ENCODE assay signal across 8 cellular contexts in genomic region chr1:154627247-154628121, GRCh38. TPM values are rescaled to one million over a fixed set of nuclear protein-coding genes. Genes with fewer than 3 reads are reported as not detected.
DNase-seq lines count a peak whose midpoint lies in the region; ATAC-seq and TF ChIP-seq lines count a peak whose summit lies in the region.

No MANE protein-coding gene starts in this region.

- H3K4me1 ChIP-seq in CD4-positive, CD25-positive, alpha-beta regulatory T cell (ENCODE audit: control insufficient read depth, insufficient read depth, low read length, poor library complexity, severe bottlenecking), result peaks cover 20% of the 10 kb centered on the region
- H3K4me1 ChIP-seq in Peyer's patch (peaks cover 0 to 13% (median 2%) of the 10 kb centered on the region in 4 donors), esophagus squamous epithelium (peaks cover 11 to 33% (median 11%) of the 10 kb centered on the region in 3 donors), muscle layer of duodenum (ENCODE audit: control insufficient read depth in 1 of 2, insufficient read depth in 2 of 2, low read length in 2 of 2) (peaks cover 9 to 17% of the 10 kb centered on the region in 2 donors)

- intact Hi-C loops in esophagus squamous epithelium (cut with DNase I), result no loop called here

- H3K9me3 ChIP-seq in CD4-positive, CD25-positive, alpha-beta regulatory T cell (ENCODE audit: control insufficient read depth in 2 of 2, low read length in 2 of 2), result peaks cover 2 to 6% of the 10 kb centered on the region in 2 experiments
- H3K9me3 ChIP-seq in KOPT-K1 (ENCODE audit: insufficient read depth, low read length, poor library complexity, severe bottlenecking), result peaks cover 5% of the 10 kb centered on the region
- H3K9me3 ChIP-seq in Peyer's patch, result no peaks in the 10 kb centered on the region
- H3K9me3 ChIP-seq in esophagus squamous epithelium, result no peaks in the 10 kb centered on the region
- H3K9me3 ChIP-seq in muscle layer of duodenum (ENCODE audit: control insufficient read depth in 1 of 2, low read length in 2 of 2), result no peaks in the 10 kb centered on the region

- peaks cover 18 to 48% (median 27%) of the 10 kb centered on the region in 4 donors for H3K4me1 Mint-ChIP-seq in CD4-positive, CD25-positive, alpha-beta regulatory T cell
- peaks cover 59% of the 10 kb centered on the region for H3K4me1 Mint-ChIP-seq in activated T-cell treated with anti-CD3 and anti-CD28 coated beads, Interleukin-2, amount 50 U/mL, for 72 hours (ENCODE audit: low read depth)

- H3K36me3 Mint-ChIP-seq in CD4-positive, CD25-positive, alpha-beta regulatory T cell, result peaks cover 16% of the 10 kb centered on the region
- peaks cover 10 to 18% of the 10 kb centered on the region in 2 donors for H3K36me3 Mint-ChIP-seq in activated T-cell treated with anti-CD3 and anti-CD28 coated beads, Interleukin-2, amount 50 U/mL, for 72 hours (ENCODE audit: insufficient read depth in 2 of 2)

- H3K27me3 Mint-ChIP-seq in CD4-positive, CD25-positive, alpha-beta regulatory T cell, result peaks cover 26% of the 10 kb centered on the region
- no peaks in the 10 kb centered on the region for H3K27me3 Mint-ChIP-seq in activated T-cell treated with anti-CD3 and anti-CD28 coated beads, Interleukin-2, amount 50 U/mL, for 72 hours (ENCODE audit: low read depth)

- peaks cover 10% of the 10 kb centered on the region for H3K36me3 ChIP-seq in CD4-positive, CD25-positive, alpha-beta regulatory T cell (ENCODE audit: control insufficient read depth, insufficient read depth, low read length)
- H3K36me3 ChIP-seq in KOPT-K1 (ENCODE audit: insufficient read depth, low read length), result peaks cover 23% of the 10 kb centered on the region
- no peaks in the 10 kb centered on the region for H3K36me3 ChIP-seq in Peyer's patch
- peaks cover 0 to 18% (median 0%) of the 10 kb centered on the region in 3 donors for H3K36me3 ChIP-seq in esophagus squamous epithelium
- H3K36me3 ChIP-seq in muscle layer of duodenum (ENCODE audit: control insufficient read depth in 1 of 2, insufficient read depth in 2 of 2, low read length in 2 of 2), result peaks cover 0 to 21% of the 10 kb centered on the region in 2 donors

- H3K27ac ChIP-seq in CD4-positive, CD25-positive, alpha-beta regulatory T cell (ENCODE audit: insufficient read depth, low read length, poor library complexity, severe bottlenecking), result peak overlapping the region; percentile 95
- H3K27ac ChIP-seq in KOPT-K1 (ENCODE audit: low read depth, low read length, poor library complexity, severe bottlenecking) (peak overlapping the region; percentile 71), Peyer's patch (peak overlapping the region; percentile 87 to 94 (median 91)), esophagus squamous epithelium (peak overlapping the region; percentile 85 to 97 (median 92)), muscle layer of duodenum (ENCODE audit: low read length) (peak overlapping the region; percentile 98)

- H3K9me3 Mint-ChIP-seq in CD4-positive, CD25-positive, alpha-beta regulatory T cell, result peaks cover 0 to 12% (median 4%) of the 10 kb centered on the region in 7 donors
- H3K9me3 Mint-ChIP-seq in activated T-cell treated with anti-CD3 and anti-CD28 coated beads, Interleukin-2, amount 50 U/mL, for 72 hours, result peaks cover 4 to 6% of the 10 kb centered on the region in 2 donors

- H3K4me3 Mint-ChIP-seq in CD4-positive, CD25-positive, alpha-beta regulatory T cell, result peak overlapping the region; percentile 94 to 98 (median 98)
- peak overlapping the region; percentile 99 for H3K4me3 Mint-ChIP-seq in activated T-cell treated with anti-CD3 and anti-CD28 coated beads, Interleukin-2, amount 50 U/mL, for 72 hours

- 0 to 1% methylated on average over 18 to 21 of the region's 71 CpGs for WGBS in esophagus squamous epithelium, 2 donors

- H3K27ac Mint-ChIP-seq in CD4-positive, CD25-positive, alpha-beta regulatory T cell, result peak overlapping the region; percentile 99 to 100 (median 99)
- peak overlapping the region; percentile 99 for H3K27ac Mint-ChIP-seq in activated T-cell treated with anti-CD3 and anti-CD28 coated beads, Interleukin-2, amount 50 U/mL, for 72 hours

- peaks cover 3% of the 10 kb centered on the region for H3K27me3 ChIP-seq in CD4-positive, CD25-positive, alpha-beta regulatory T cell (ENCODE audit: control insufficient read depth, insufficient read depth, low read length)
- no peaks in the 10 kb centered on the region for H3K27me3 ChIP-seq in Peyer's patch
- H3K27me3 ChIP-seq in esophagus squamous epithelium, result no peaks in the 10 kb centered on the region
- H3K27me3 ChIP-seq in muscle layer of duodenum (ENCODE audit: low read depth, low read length), result no peaks in the 10 kb centered on the region

- DNase-seq in CD4-positive, CD25-positive, alpha-beta regulatory T cell, result peak; percentile 80 to 93 (median 89)
- DNase-seq in GM20000 (ENCODE audit: low spot score), result peak; percentile 87
- DNase-seq in Peyer's patch, result peak; percentile 91 to 97 (median 94)
- DNase-seq in activated T-cell treated with anti-CD3 and anti-CD28 coated beads, Interleukin-2, amount 50 U/mL, for 72 hours, result peak; percentile 90 to 91
- DNase-seq in esophagus squamous epithelium (lab: John Stamatoyannopoulos, UW), result peak; percentile 31
- peak; percentile 98 for DNase-seq in stimulated activated CD8-positive, alpha-beta memory T cell treated with anti-CD3 and anti-CD28 coated beads, Interleukin-4, amount 100 ng/mL, for 48 hours

- ATAC-seq in CD4-positive, CD25-positive, alpha-beta regulatory T cell (ENCODE audit: low read depth in 2 of 2), result peak; percentile 61 to 73
- ATAC-seq in activated T-cell treated with anti-CD3 and anti-CD28 coated beads, Interleukin-2, amount 50 U/mL, for 72 hours (replicated peaks in 1 of 2), result peak; percentile 70 to 75

- H3K4me3 ChIP-seq in CD4-positive, CD25-positive, alpha-beta regulatory T cell (ENCODE audit: low read depth, low read length), result peak overlapping the region; percentile 95
- H3K4me3 ChIP-seq in Peyer's patch, result peak overlapping the region; percentile 83 to 100 (median 94)
- H3K4me3 ChIP-seq in esophagus squamous epithelium, result peak overlapping the region; percentile 81 to 98 (median 94)
- H3K4me3 ChIP-seq in muscle layer of duodenum (ENCODE audit: low read depth in 1 of 2, low read length in 2 of 2), result peak overlapping the region; percentile 93 to 95

- TF ChIP-seq POLR2A in Peyer's patch (IDR thresholded peaks at IDR 0.05) (peak in 1 of 2 donors; percentile 4), esophagus squamous epithelium (IDR thresholded peaks at IDR 0.05) (peak in 1 of 4 donors; percentile 5)

- TF ChIP-seq CTCF in GM20000 (IDR thresholded peaks at IDR 0.05; ENCODE audit: extremely low read depth, missing control alignments) (no peak), Peyer's patch (IDR thresholded peaks at IDR 0.05) (no peak), esophagus squamous epithelium (IDR thresholded peaks at IDR 0.05) (peak in 2 of 6 experiments; percentile 9 to 22)

RNA-seq across cellular contexts. Expression of gene ADAR, which starts 19.5 kb away (rescaled TPM):
- 264 TPM for total RNA-seq in CD4-positive, CD25-positive, alpha-beta regulatory T cell
- 100 to 1,000 TPM in 3 of 4 donors, 10 to 100 TPM in 1; 94.6 to 118 (median 108) TPM for polyA plus RNA-seq in CD4-positive, CD25-positive, alpha-beta regulatory T cell
- total RNA-seq in Peyer's patch (100 to 1,000 TPM; 134 to 205 (median 170) TPM), esophagus squamous epithelium (10 to 100 TPM; 45.2 to 68.5 (median 59.2) TPM)
- 100 to 1,000 TPM; 257 to 305 TPM for total RNA-seq in activated T-cell treated with anti-CD3 and anti-CD28 coated beads, Interleukin-2, amount 50 U/mL, for 72 hours

RNA-seq across cellular contexts. Expression of gene CHRNB2, which starts 59.9 kb away (rescaled TPM):
- not detected for total RNA-seq in CD4-positive, CD25-positive, alpha-beta regulatory T cell
- polyA plus RNA-seq in CD4-positive, CD25-positive, alpha-beta regulatory T cell, result not detected
- under 1 TPM in 3 of 4 donors, not detected in 1; 0.27 to 0.53 (median 0.47) TPM for total RNA-seq in Peyer's patch
- under 1 TPM in 1 of 2 donors, not detected in 1; 0.05 TPM for total RNA-seq in activated T-cell treated with anti-CD3 and anti-CD28 coated beads, Interleukin-2, amount 50 U/mL, for 72 hours
- under 1 TPM; 0.11 to 0.38 (median 0.16) TPM for total RNA-seq in esophagus squamous epithelium

Comparison
In these comparisons a context has a peak if more than half of its experiments do, and no peak if none do; other contexts are left out.
1. Peak in every context shown above with its lines: DNase-seq, ATAC-seq, H3K4me3 ChIP-seq and H3K27ac ChIP-seq.
2. DNase-seq: peak in every context shown above with its lines; median percentile 98 in stimulated activated CD8-positive, alpha-beta memory T cell treated with anti-CD3 and anti-CD28 coated beads, Interleukin-4, amount 100 ng/mL, for 48 hours; 94 in Peyer's patch; 90 in activated T-cell treated with anti-CD3 and anti-CD28 coated beads, Interleukin-2, amount 50 U/mL, for 72 hours; 89 in CD4-positive, CD25-positive, alpha-beta regulatory T cell; 87 in GM20000; 31 in esophagus squamous epithelium.